In genomic region chr17:35515027-35515426, GRCh38 we compare ENCODE assay signal across 26 cellular contexts. TPM values are rescaled to one million over a fixed set of nuclear protein-coding genes. Genes with fewer than 3 reads are reported as not detected.
"Had no signal": no experiment of that assay in that cellular context is flagged by ENCODE, and none has a peak within 500 bp of the region (broad histone marks: within the 10 kb centered on the region; RNA-seq: fewer than 3 reads in every experiment).

No MANE protein-coding gene starts in this region.

- H3K9me3 ChIP-seq: adrenal gland, breast epithelium, gastrocnemius medialis, left lung, tibial nerve, uterus had no signal

- DNase-seq: activated CD4-positive, alpha-beta T cell treated with anti-CD3 and anti-CD28 coated beads, Interleukin-2, amount 50 U/mL, for 1 hour; activated CD4-positive, CD25-positive, alpha-beta regulatory T cell; activated naive CD4-positive, alpha-beta T cell treated with Interleukin-2 at 50 U/mL for 16 hours; adrenal gland; effector CD4-positive, alpha-beta T cell; gastrocnemius medialis; head of caudate nucleus; left lung; stimulated activated CD4-positive, alpha-beta T cell treated with anti-CD3 and anti-CD28 coated beads, Interleukin-12 subunit alpha, Interleukin-12 subunit beta, amount 100 ng/mL, for 4 hours; stimulated activated CD4-positive, alpha-beta T cell treated with anti-CD3 and anti-CD28 coated beads, Interleukin-1b, Interleukin-23, amount 100 ng/mL, for 48 hours; stimulated activated naive CD8-positive, alpha-beta T cell treated with anti-CD3 and anti-CD28 coated beads, Interleukin-15, Interleukin-2, amounts not matched to agents 100 U/mL and 50 U/mL, for 24 hours; substantia nigra; T-helper 1 cell; T1000; uterus had no signal

- H3K27me3 ChIP-seq: uterus had no signal

- H3K27ac Mint-ChIP-seq: activated T-helper 17 cell treated with anti-CD3 and anti-CD28 coated beads, Interleukin-2, amount 50 U/mL, for 72 hours; mesothelial cell of epicardium; progenitor cell of endocrine pancreas had no signal

- H3K36me3 ChIP-seq: adrenal gland, breast epithelium, gastrocnemius medialis, left lung, tibial nerve, uterus had no signal

- H3K27ac ChIP-seq: adrenal gland, breast epithelium, gastrocnemius medialis, left lung, tibial nerve, uterus had no signal

- H3K27me3 Mint-ChIP-seq: activated T-helper 17 cell treated with anti-CD3 and anti-CD28 coated beads, Interleukin-2, amount 50 U/mL, for 72 hours had no signal

- H3K4me3 Mint-ChIP-seq: activated T-helper 17 cell treated with anti-CD3 and anti-CD28 coated beads, Interleukin-2, amount 50 U/mL, for 72 hours; mesothelial cell of epicardium had no signal

- H3K9me3 Mint-ChIP-seq: activated T-helper 17 cell treated with anti-CD3 and anti-CD28 coated beads, Interleukin-2, amount 50 U/mL, for 72 hours had no signal

- ATAC-seq: activated T-helper 17 cell treated with anti-CD3 and anti-CD28 coated beads, Interleukin-2, amount 50 U/mL, for 72 hours; esophagus mucosa; gastrocnemius medialis; left lung; stimulated activated naive CD8-positive, alpha-beta T cell treated with anti-CD3 and anti-CD28 coated beads, Interleukin-15, Interleukin-2, amounts not matched to agents 100 U/mL and 50 U/mL, for 24 hours had no signal

- H3K36me3 Mint-ChIP-seq: mesothelial cell of epicardium had no signal

- FAIRE-seq: astrocyte had no signal

- H3K4me3 ChIP-seq: adrenal gland, breast epithelium, gastrocnemius medialis, left lung, tibial nerve, uterus had no signal

- H3K4me1 ChIP-seq: adrenal gland, breast epithelium, gastrocnemius medialis, left lung, tibial nerve, uterus had no signal

RNA-seq across cellular contexts. Expression of gene SLFN12L, which starts 22.5 kb away (rescaled TPM):
- total RNA-seq: kidney epithelial cell, progenitor cell of endocrine pancreas had no signal
- polyA plus RNA-seq: neural cell had no signal

RNA-seq across cellular contexts. Expression of gene SLFN14, which starts 45.6 kb away (rescaled TPM):
- total RNA-seq: adrenal gland, astrocyte, breast epithelium, esophagus mucosa, gastrocnemius medialis, kidney epithelial cell, lung microvascular endothelial cell, mesothelial cell of epicardium, omental fat pad, progenitor cell of endocrine pancreas, tibial nerve had no signal
- polyA plus RNA-seq: adrenal gland, neural cell had no signal
